Comparison of ENCODE assay signal across 8 cellular contexts in genomic region chr19:56403764-56404704, GRCh38. TPM values are rescaled to one million over a fixed set of nuclear protein-coding genes. Genes with fewer than 3 reads are reported as not detected.
DNase-seq lines count a peak whose midpoint lies in the region; ATAC-seq, FAIRE-seq and TF ChIP-seq lines count a peak whose summit lies in the region.

Gene ZNF583 (plus strand): TSS chr19:56404332. CDS start chr19:56407115, 2,783 bp downstream.

- H3K36me3 Mint-ChIP-seq in activated T-helper 2 cell treated with anti-CD3 and anti-CD28 coated beads, Interferon-gamma antibody, Interleukin-2, Interleukin-4, amounts not matched to agents 10 μg/mL and 5 μg/mL and 100 μg/mL, durations not matched to agents 14 hours and 24 hours and 36 hours (ENCODE audit: low read depth) = peaks cover 59% of the 10 kb centered on the region
- H3K36me3 Mint-ChIP-seq in naive thymus-derived CD8-positive, alpha-beta T cell = peaks cover 43 to 66% (median 65%) of the 10 kb centered on the region in 3 donors
- peaks cover 70% of the 10 kb centered on the region for H3K36me3 Mint-ChIP-seq in stimulated activated memory B cell treated with anti-CD40 and anti-IgM and Interleukin-4, amounts not matched to agents 10 μg/mL and 1 μg/mL and 100 μg/mL, for 72 hours

- POLR2A ChIA-PET in naive thymus-derived CD8-positive, alpha-beta T cell (lab: Charles Lee) = interaction anchor here (1.0 to 2.5 kb wide), 6 partner anchors 11 to 787 kb away, joined by 3 to 16 read pairs (median 4); partner anchors contain the start of genes ZNF264, ZNF582 and ZNF835

- TF ChIP-seq EP300 in Ishikawa (IDR thresholded peaks at IDR 0.05; ENCODE audit: borderline replicate concordance) = no peak

- DNase-seq in DMS 273 (lab: John Stamatoyannopoulos, UW; ENCODE audit: unreplicated experiment) = peak; percentile 96
- peak; percentile 74 for DNase-seq in RCC 7860 (ENCODE audit: low spot score)
- DNase-seq in activated T-helper 2 cell treated with anti-CD3 and anti-CD28 coated beads, Interferon-gamma antibody, Interleukin-2, Interleukin-4, amounts not matched to agents 10 μg/mL and 5 μg/mL and 100 μg/mL, durations not matched to agents 14 hours and 24 hours and 36 hours (ENCODE audit: low spot score) = peak; percentile 86
- DNase-seq in fibroblast of mammary gland (ENCODE audit: low read depth) = peak; percentile 97
- DNase-seq in naive thymus-derived CD8-positive, alpha-beta T cell = peak; percentile 84 to 96 (median 90)

- FAIRE-seq in RCC 7860 (lab: Jason Lieb, UNC) = no peak

- peaks cover 74% of the 10 kb centered on the region for H3K9me3 Mint-ChIP-seq in activated T-helper 2 cell treated with anti-CD3 and anti-CD28 coated beads, Interferon-gamma antibody, Interleukin-2, Interleukin-4, amounts not matched to agents 10 μg/mL and 5 μg/mL and 100 μg/mL, durations not matched to agents 14 hours and 24 hours and 36 hours
- H3K9me3 Mint-ChIP-seq in naive thymus-derived CD8-positive, alpha-beta T cell = peaks cover 31 to 89% (median 69%) of the 10 kb centered on the region in 9 donors
- H3K9me3 Mint-ChIP-seq in stimulated activated memory B cell treated with anti-CD40 and anti-IgM and Interleukin-4, amounts not matched to agents 10 μg/mL and 1 μg/mL and 100 μg/mL, for 72 hours = peaks cover 35% of the 10 kb centered on the region

- no peak for TF ChIP-seq CTCF in fibroblast of mammary gland (conservative IDR thresholded peaks at IDR 0.05; ENCODE audit: control insufficient read depth, insufficient read depth, low read depth, low read length)

- intact Hi-C loops in activated T-helper 2 cell treated with anti-CD3 and anti-CD28 coated beads, Interferon-gamma antibody, Interleukin-2, Interleukin-4, amounts not matched to agents 10 μg/mL and 5 μg/mL and 100 μg/mL, durations not matched to agents 14 hours and 24 hours and 36 hours (cut with micrococcal nuclease) = loop anchor here (1.0 to 10.0 kb wide), 3 partner anchors 11 to 161 kb away; partner anchors contain the start of genes ZNF470, ZNF582 and ZSCAN5A

- peak within 1 kb of the TSS; percentile 96 for H3K27ac Mint-ChIP-seq in activated T-helper 2 cell treated with anti-CD3 and anti-CD28 coated beads, Interferon-gamma antibody, Interleukin-2, Interleukin-4, amounts not matched to agents 10 μg/mL and 5 μg/mL and 100 μg/mL, durations not matched to agents 14 hours and 24 hours and 36 hours
- peak within 1 kb of the TSS; percentile 87 to 99 (median 98) for H3K27ac Mint-ChIP-seq in naive thymus-derived CD8-positive, alpha-beta T cell
- H3K27ac Mint-ChIP-seq in stimulated activated memory B cell treated with anti-CD40 and anti-IgM and Interleukin-4, amounts not matched to agents 10 μg/mL and 1 μg/mL and 100 μg/mL, for 72 hours = peak within 1 kb of the TSS; percentile 99

- H3K4me3 Mint-ChIP-seq in activated T-helper 2 cell treated with anti-CD3 and anti-CD28 coated beads, Interferon-gamma antibody, Interleukin-2, Interleukin-4, amounts not matched to agents 10 μg/mL and 5 μg/mL and 100 μg/mL, durations not matched to agents 14 hours and 24 hours and 36 hours (ENCODE audit: low read depth) = peak within 1 kb of the TSS; percentile 85
- peak within 1 kb of the TSS; percentile 81 to 95 (median 93) for H3K4me3 Mint-ChIP-seq in naive thymus-derived CD8-positive, alpha-beta T cell
- peak within 1 kb of the TSS; percentile 79 for H3K4me3 Mint-ChIP-seq in stimulated activated memory B cell treated with anti-CD40 and anti-IgM and Interleukin-4, amounts not matched to agents 10 μg/mL and 1 μg/mL and 100 μg/mL, for 72 hours

- no peaks in the 10 kb centered on the region for H3K27me3 Mint-ChIP-seq in activated T-helper 2 cell treated with anti-CD3 and anti-CD28 coated beads, Interferon-gamma antibody, Interleukin-2, Interleukin-4, amounts not matched to agents 10 μg/mL and 5 μg/mL and 100 μg/mL, durations not matched to agents 14 hours and 24 hours and 36 hours (ENCODE audit: low read depth)
- no peaks in the 10 kb centered on the region for H3K27me3 Mint-ChIP-seq in naive thymus-derived CD8-positive, alpha-beta T cell
- H3K27me3 Mint-ChIP-seq in stimulated activated memory B cell treated with anti-CD40 and anti-IgM and Interleukin-4, amounts not matched to agents 10 μg/mL and 1 μg/mL and 100 μg/mL, for 72 hours = no peaks in the 10 kb centered on the region

- ATAC-seq in GM21528 (IDR thresholded peaks at IDR 0.05; ENCODE audit: low FRiP score, unreplicated experiment) = peak; percentile 82
- ATAC-seq in naive thymus-derived CD8-positive, alpha-beta T cell = peak; percentile 88
- ATAC-seq in stimulated activated memory B cell treated with anti-CD40 and anti-IgM and Interleukin-4, amounts not matched to agents 10 μg/mL and 1 μg/mL and 100 μg/mL, for 72 hours = peak; percentile 97

- H3K4me1 Mint-ChIP-seq in activated T-helper 2 cell treated with anti-CD3 and anti-CD28 coated beads, Interferon-gamma antibody, Interleukin-2, Interleukin-4, amounts not matched to agents 10 μg/mL and 5 μg/mL and 100 μg/mL, durations not matched to agents 14 hours and 24 hours and 36 hours (ENCODE audit: low read depth) = peaks cover 14% of the 10 kb centered on the region
- peaks cover 23 to 30% (median 25%) of the 10 kb centered on the region in 4 donors for H3K4me1 Mint-ChIP-seq in naive thymus-derived CD8-positive, alpha-beta T cell
- peaks cover 30% of the 10 kb centered on the region for H3K4me1 Mint-ChIP-seq in stimulated activated memory B cell treated with anti-CD40 and anti-IgM and Interleukin-4, amounts not matched to agents 10 μg/mL and 1 μg/mL and 100 μg/mL, for 72 hours

- H3K4me3 ChIP-seq in fibroblast of mammary gland (ENCODE audit: control insufficient read depth, low read depth, low read length) = peak within 1 kb of the TSS; percentile 71

- no peak for TF ChIP-seq RAD21 in Ishikawa (IDR thresholded peaks at IDR 0.05; ENCODE audit: low read depth)

TF ChIP-seq in Ishikawa, 13 proteins besides CTCF, POLR2A, EP300 and RAD21:
- no peak for TF ChIP-seq TEAD4 (IDR thresholded peaks at IDR 0.05)
- peak; percentile 63; the same call in 1 of the 2 replicates for TF ChIP-seq NFIC (IDR thresholded peaks at IDR 0.05)
- TF ChIP-seq, protein P1, sequence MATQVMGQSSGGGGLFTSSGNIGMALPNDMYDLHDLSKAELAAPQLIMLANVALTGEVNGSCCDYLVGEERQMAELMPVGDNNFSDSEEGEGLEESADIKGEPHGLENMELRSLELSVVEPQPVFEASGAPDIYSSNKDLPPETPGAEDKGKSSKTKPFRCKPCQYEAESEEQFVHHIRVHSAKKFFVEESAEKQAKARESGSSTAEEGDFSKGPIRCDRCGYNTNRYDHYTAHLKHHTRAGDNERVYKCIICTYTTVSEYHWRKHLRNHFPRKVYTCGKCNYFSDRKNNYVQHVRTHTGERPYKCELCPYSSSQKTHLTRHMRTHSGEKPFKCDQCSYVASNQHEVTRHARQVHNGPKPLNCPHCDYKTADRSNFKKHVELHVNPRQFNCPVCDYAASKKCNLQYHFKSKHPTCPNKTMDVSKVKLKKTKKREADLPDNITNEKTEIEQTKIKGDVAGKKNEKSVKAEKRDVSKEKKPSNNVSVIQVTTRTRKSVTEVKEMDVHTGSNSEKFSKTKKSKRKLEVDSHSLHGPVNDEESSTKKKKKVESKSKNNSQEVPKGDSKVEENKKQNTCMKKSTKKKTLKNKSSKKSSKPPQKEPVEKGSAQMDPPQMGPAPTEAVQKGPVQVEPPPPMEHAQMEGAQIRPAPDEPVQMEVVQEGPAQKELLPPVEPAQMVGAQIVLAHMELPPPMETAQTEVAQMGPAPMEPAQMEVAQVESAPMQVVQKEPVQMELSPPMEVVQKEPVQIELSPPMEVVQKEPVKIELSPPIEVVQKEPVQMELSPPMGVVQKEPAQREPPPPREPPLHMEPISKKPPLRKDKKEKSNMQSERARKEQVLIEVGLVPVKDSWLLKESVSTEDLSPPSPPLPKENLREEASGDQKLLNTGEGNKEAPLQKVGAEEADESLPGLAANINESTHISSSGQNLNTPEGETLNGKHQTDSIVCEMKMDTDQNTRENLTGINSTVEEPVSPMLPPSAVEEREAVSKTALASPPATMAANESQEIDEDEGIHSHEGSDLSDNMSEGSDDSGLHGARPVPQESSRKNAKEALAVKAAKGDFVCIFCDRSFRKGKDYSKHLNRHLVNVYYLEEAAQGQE (IDR thresholded peaks at IDR 0.05; ENCODE audit: low read depth) = no peak
- TF ChIP-seq CEBPB (IDR thresholded peaks at IDR 0.05) = no peak
- TF ChIP-seq TAF1 (IDR thresholded peaks at IDR 0.05; ENCODE audit: low read depth) = 0 out of 2 replicates have a peak, but pooled peaks have one; percentile 18
- TF ChIP-seq EGR1 (IDR thresholded peaks at IDR 0.05) = no peak
- TF ChIP-seq YY1 (IDR thresholded peaks at IDR 0.05; ENCODE audit: low read depth) = no peak
- TF ChIP-seq, protein P2, sequence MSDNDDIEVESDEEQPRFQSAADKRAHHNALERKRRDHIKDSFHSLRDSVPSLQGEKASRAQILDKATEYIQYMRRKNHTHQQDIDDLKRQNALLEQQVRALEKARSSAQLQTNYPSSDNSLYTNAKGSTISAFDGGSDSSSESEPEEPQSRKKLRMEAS (IDR thresholded peaks at IDR 0.05) = peak; percentile 41; the same call in 1 of the 2 replicates

RNA-seq across cellular contexts. Expression of gene ZNF583, which starts in this region (rescaled TPM):
- 1.5 and 1.7 TPM in 2 replicates for total RNA-seq in activated T-helper 2 cell treated with anti-CD3 and anti-CD28 coated beads, Interferon-gamma antibody, Interleukin-2, Interleukin-4, amounts not matched to agents 10 μg/mL and 5 μg/mL and 100 μg/mL, durations not matched to agents 14 hours and 24 hours and 36 hours
- 10 to 100 TPM; 12.1 to 13.5 TPM for total RNA-seq in naive thymus-derived CD8-positive, alpha-beta T cell
- 10 to 100 TPM; 14.0 to 17.3 (median 14.5) TPM for polyA plus RNA-seq in naive thymus-derived CD8-positive, alpha-beta T cell

Comparison
In these comparisons a context has a peak if more than half of its experiments do, and no peak if none do; other contexts are left out.
1. Peak in every context shown above with its lines: DNase-seq, ATAC-seq and H3K4me3 ChIP-seq.